Comparison of ENCODE assay signal across 20 cellular contexts in genomic region chr15:48340111-48340510, GRCh38. TPM values are rescaled to one million over a fixed set of nuclear protein-coding genes. Genes with fewer than 3 reads are reported as not detected.
DNase-seq lines count a peak whose midpoint lies in the region; ATAC-seq, FAIRE-seq and TF ChIP-seq lines count a peak whose summit lies in the region.
"Had no signal": no experiment of that assay in that cellular context is flagged by ENCODE, and none has a peak within 500 bp of the region (broad histone marks: within the 10 kb centered on the region; RNA-seq: fewer than 3 reads in every experiment).

No MANE protein-coding gene starts in this region.

- H3K4me3 ChIP-seq in HepG2 (replicated peaks in 1 of 3; ENCODE audit: insufficient read depth in 1 of 3, low read depth in 2 of 3, low read length in 3 of 3), result no peak overlapping the region
- no peak overlapping the region for H3K4me3 ChIP-seq in right lobe of liver
- no peak overlapping the region for H3K4me3 ChIP-seq in adrenal gland
- no peak overlapping the region for H3K4me3 ChIP-seq in H7 (ENCODE audit: insufficient read depth, low read depth, low read length)
- H3K4me3 ChIP-seq: BLaER1 treated with 17β-estradiol and CSF1 and Interleukin-3, amounts not matched to agents 10 nM and 100 nM had no signal

- BruUV-seq in HepG2 (replicated peaks; lab: Mats Ljungman, UMichigan), result no TSS peak

- H2AFZ ChIP-seq in HepG2 (ENCODE audit: low read length), result no peak overlapping the region

- H4K20me1 ChIP-seq in HepG2 (ENCODE audit: insufficient read depth, low read length), result no peaks in the 10 kb centered on the region

- no peaks in the 10 kb centered on the region for H3K27me3 Mint-ChIP-seq in activated CD8-positive, alpha-beta T cell treated with anti-CD3 and anti-CD28 coated beads for 36 hours
- no peaks in the 10 kb centered on the region for H3K27me3 Mint-ChIP-seq in chondrocyte (ENCODE audit: low read depth)

- H3K79me2 ChIP-seq in HepG2 (ENCODE audit: insufficient read depth, low read length), result no peaks in the 10 kb centered on the region

- WGBS in HepG2 (ENCODE audit: low lambda C conversion rate), result 98% methylated on average over 4 of the region's 4 CpGs
- WGBS in right lobe of liver (ENCODE audit: insufficient coverage, low coverage, low lambda C conversion rate, missing lambda C conversion rate), result 85% methylated on average over 4 of the region's 4 CpGs
- 87 to 96% (median 89%) methylated on average over 4 of the region's 4 CpGs for WGBS in adrenal gland, 4 donors

- H3K27ac ChIP-seq in HepG2 (ENCODE audit: extremely low read length, insufficient read depth, low read length) (no peak overlapping the region), right lobe of liver (no peak overlapping the region), adrenal gland (no peak overlapping the region)
- H3K27ac ChIP-seq: BLaER1 treated with 17β-estradiol and CSF1 and Interleukin-3, amounts not matched to agents 10 nM and 100 nM had no signal

- H3K4me1 Mint-ChIP-seq in activated CD8-positive, alpha-beta T cell treated with anti-CD3 and anti-CD28 coated beads for 36 hours (ENCODE audit: low read depth), result peaks cover 34% of the 10 kb centered on the region
- peaks cover 6% of the 10 kb centered on the region for H3K4me1 Mint-ChIP-seq in stimulated activated effector memory CD8-positive, alpha-beta T cell treated with anti-CD3 and anti-CD28 coated beads, Interleukin-12 subunit alpha, Interleukin-12 subunit beta, amount 100 ng/mL, for 72 hours
- peaks cover 4% of the 10 kb centered on the region for H3K4me1 Mint-ChIP-seq in chondrocyte (ENCODE audit: low read depth)

- no peak overlapping the region for H3K4me3 Mint-ChIP-seq in activated CD8-positive, alpha-beta T cell treated with anti-CD3 and anti-CD28 coated beads for 36 hours
- H3K4me3 Mint-ChIP-seq in stimulated activated effector memory CD8-positive, alpha-beta T cell treated with anti-CD3 and anti-CD28 coated beads, Interleukin-12 subunit alpha, Interleukin-12 subunit beta, amount 100 ng/mL, for 72 hours, result no peak overlapping the region
- no peak overlapping the region for H3K4me3 Mint-ChIP-seq in chondrocyte (ENCODE audit: unreplicated experiment)
- H3K4me3 Mint-ChIP-seq: H9 had no signal

- H3K9ac ChIP-seq in HepG2 (ENCODE audit: insufficient read depth, low read depth, low read length), result no peak overlapping the region
- H3K9ac ChIP-seq: BLaER1 treated with 17β-estradiol and CSF1 and Interleukin-3, amounts not matched to agents 10 nM and 100 nM had no signal

- TF ChIP-seq POLR2A in HepG2 (IDR thresholded peaks at IDR 0.05; ENCODE audit: insufficient read depth in 1 of 2, low read depth in 2 of 2, low read length in 2 of 2) (no peak), right lobe of liver (IDR thresholded peaks at IDR 0.05) (no peak), adrenal gland (IDR thresholded peaks at IDR 0.05) (no peak)

- H3K4me2 ChIP-seq in HepG2 (ENCODE audit: low read depth, low read length), result no peak overlapping the region
- H3K4me2 ChIP-seq: BLaER1 treated with 17β-estradiol and CSF1 and Interleukin-3, amounts not matched to agents 10 nM and 100 nM had no signal

- no peak for ATAC-seq in HepG2
- no peak for ATAC-seq in right lobe of liver
- ATAC-seq in GM18868 (IDR thresholded peaks at IDR 0.05; ENCODE audit: unreplicated experiment), result peak; percentile 53
- no peak for ATAC-seq in activated CD8-positive, alpha-beta T cell treated with anti-CD3 and anti-CD28 coated beads for 36 hours
- no peak for ATAC-seq in stimulated activated effector memory CD8-positive, alpha-beta T cell treated with anti-CD3 and anti-CD28 coated beads, Interleukin-12 subunit alpha, Interleukin-12 subunit beta, amount 100 ng/mL, for 72 hours
- ATAC-seq: PC-3, SK-N-SH treated with all-trans-retinoic acid at 6 μM for 48 hours had no signal

- H3K36me3 ChIP-seq in HepG2 (replicated peaks in 1 of 2; ENCODE audit: control insufficient read depth in 1 of 2, insufficient read depth in 2 of 2, low read length in 2 of 2), result peaks cover 2 to 41% of the 10 kb centered on the region in 2 experiments
- peaks cover 0 to 30% (median 7%) of the 10 kb centered on the region in 4 donors for H3K36me3 ChIP-seq in right lobe of liver
- H3K36me3 ChIP-seq in adrenal gland (replicated peaks in 1 of 2), result peaks cover 0 to 35% of the 10 kb centered on the region in 2 donors
- H3K36me3 ChIP-seq in H7 (replicated peaks; ENCODE audit: control insufficient read depth, insufficient read depth, low read length), result peaks cover 13% of the 10 kb centered on the region

- POLR2A ChIA-PET in HepG2 (lab: Yijun Ruan, JAX), result no interaction called here
- POLR2A ChIA-PET in activated CD8-positive, alpha-beta T cell treated with anti-CD3 and anti-CD28 coated beads for 36 hours (lab: Charles Lee), result interaction anchor here (2.4 kb wide), 1 partner anchor 8 kb away, joined by 27 read pairs; the partner anchor contains the start of gene DUT

- TF ChIP-seq EP300 in HepG2 (IDR thresholded peaks at IDR 0.05; ENCODE audit: low read depth in 2 of 2, low read length in 2 of 2) (no peak), HepG2 (CRISPR knock-in tag; IDR thresholded peaks at IDR 0.05; ENCODE audit: borderline replicate concordance) (no peak)

- intact Hi-C loops in HepG2 (cut with micrococcal nuclease; ENCODE audit: unreplicated experiment) (no loop called here), right lobe of liver (cut with DNase I) (no loop called here), adrenal gland (cut with DNase I) (no loop called here)
- intact Hi-C loops in activated CD8-positive, alpha-beta T cell treated with anti-CD3 and anti-CD28 coated beads for 36 hours (cut with micrococcal nuclease), result no loop called here

- H3K9me3 ChIP-seq in HepG2 (ENCODE audit: low read length) (no peaks in the 10 kb centered on the region), right lobe of liver (no peaks in the 10 kb centered on the region), adrenal gland (replicated peaks in 1 of 3) (no peaks in the 10 kb centered on the region)
- H3K9me3 ChIP-seq: BLaER1 treated with 17β-estradiol and CSF1 and Interleukin-3, amounts not matched to agents 10 nM and 100 nM; Caco-2 had no signal

- FAIRE-seq in HepG2 (lab: Jason Lieb, UNC), result no peak

- H3K9me3 Mint-ChIP-seq in activated CD8-positive, alpha-beta T cell treated with anti-CD3 and anti-CD28 coated beads for 36 hours, result no peaks in the 10 kb centered on the region
- no peaks in the 10 kb centered on the region for H3K9me3 Mint-ChIP-seq in stimulated activated effector memory CD8-positive, alpha-beta T cell treated with anti-CD3 and anti-CD28 coated beads, Interleukin-12 subunit alpha, Interleukin-12 subunit beta, amount 100 ng/mL, for 72 hours
- H3K9me3 Mint-ChIP-seq in chondrocyte (ENCODE audit: low read depth), result no peaks in the 10 kb centered on the region
- H3K9me3 Mint-ChIP-seq: H9 had no signal

- in situ Hi-C loops in HepG2 (cut with HindIII; ENCODE audit: extremely low pct_ligation_motif_present, low pct_unique_long_range_greater_than_20kb), result no loop called here

- no peak for DNase-seq in HepG2 (ENCODE audit: low spot score)
- DNase-seq in right lobe of liver, result no peak
- DNase-seq in activated CD8-positive, alpha-beta T cell treated with anti-CD3 and anti-CD28 coated beads for 36 hours, result no peak
- DNase-seq in stimulated activated effector memory CD8-positive, alpha-beta T cell treated with anti-CD3 and anti-CD28 coated beads, Interleukin-12 subunit alpha, Interleukin-12 subunit beta, amount 100 ng/mL, for 72 hours (ENCODE audit: low spot score in 2 of 2), result no peak
- DNase-seq in adrenal gland, result no peak
- no peak for DNase-seq in H7
- DNase-seq in chondrocyte (ENCODE audit: low spot score), result no peak
- DNase-seq: Caco-2, GF-D8, H9, NCI-H1417 treated with DMSO at 0.1 percent for 48 hours, NCI-H187 treated with DMSO at 0.1 percent for 48 hours, NCI-H226, NCI-H524 treated with DMSO at 0.1 percent for 48 hours, PC-3, RPMI8226, SHP77 treated with DMSO at 0.1 percent for 48 hours had no signal

- H3K4me1 ChIP-seq in HepG2 (ENCODE audit: insufficient read depth, low read length), result no peaks in the 10 kb centered on the region
- H3K4me1 ChIP-seq in right lobe of liver, result no peaks in the 10 kb centered on the region
- no peaks in the 10 kb centered on the region for H3K4me1 ChIP-seq in adrenal gland (replicated peaks in 1 of 2)
- H3K4me1 ChIP-seq: Caco-2 had no signal

- H3K27me3 ChIP-seq in HepG2 (ENCODE audit: control insufficient read depth in 1 of 2, insufficient read depth in 2 of 2, low read length in 2 of 2) (no peaks in the 10 kb centered on the region), right lobe of liver (no peaks in the 10 kb centered on the region), adrenal gland (no peaks in the 10 kb centered on the region), H7 (ENCODE audit: control insufficient read depth, insufficient read depth, low read length) (no peaks in the 10 kb centered on the region)
- H3K27me3 ChIP-seq: BLaER1 treated with 17β-estradiol and CSF1 and Interleukin-3, amounts not matched to agents 10 nM and 100 nM had no signal

- peak overlapping the region; percentile 46 for H3K27ac Mint-ChIP-seq in activated CD8-positive, alpha-beta T cell treated with anti-CD3 and anti-CD28 coated beads for 36 hours
- H3K27ac Mint-ChIP-seq in stimulated activated effector memory CD8-positive, alpha-beta T cell treated with anti-CD3 and anti-CD28 coated beads, Interleukin-12 subunit alpha, Interleukin-12 subunit beta, amount 100 ng/mL, for 72 hours, result peak overlapping the region; percentile 56
- H3K27ac Mint-ChIP-seq in chondrocyte (ENCODE audit: unreplicated experiment), result no peak overlapping the region

- CTCF ChIA-PET in HepG2 (lab: Yijun Ruan, JAX; ENCODE audit: low intra/inter-chr PET ratio, low total read pairs), result no interaction called here
- CTCF ChIA-PET in activated CD8-positive, alpha-beta T cell treated with anti-CD3 and anti-CD28 coated beads for 36 hours (lab: Charles Lee), result interaction anchor here (1.2 to 4.1 kb wide), 3 partner anchors 12 to 18 kb away, joined by 3 to 23 read pairs (median 6); no protein-coding TSS in a partner anchor

- TF ChIP-seq CTCF in HepG2 (CRISPR knock-in tag; IDR thresholded peaks at IDR 0.05) (no peak), right lobe of liver (IDR thresholded peaks at IDR 0.05) (no peak), adrenal gland (IDR thresholded peaks at IDR 0.05) (no peak), chondrocyte (IDR thresholded peaks at IDR 0.05) (no peak)
- no peak for TF ChIP-seq CTCF in activated CD8-positive, alpha-beta T cell treated with anti-CD3 and anti-CD28 coated beads for 36 hours (IDR thresholded peaks at IDR 0.05)

- no peak for TF ChIP-seq RAD21 in HepG2 (CRISPR knock-in tag; IDR thresholded peaks at IDR 0.05)

- peaks cover 65% of the 10 kb centered on the region for H3K36me3 Mint-ChIP-seq in activated CD8-positive, alpha-beta T cell treated with anti-CD3 and anti-CD28 coated beads for 36 hours (ENCODE audit: low read depth)
- peaks cover 90% of the 10 kb centered on the region for H3K36me3 Mint-ChIP-seq in stimulated activated effector memory CD8-positive, alpha-beta T cell treated with anti-CD3 and anti-CD28 coated beads, Interleukin-12 subunit alpha, Interleukin-12 subunit beta, amount 100 ng/mL, for 72 hours
- peaks cover 12% of the 10 kb centered on the region for H3K36me3 Mint-ChIP-seq in chondrocyte (ENCODE audit: low read depth)

RNA-seq across cellular contexts. Expression of gene DUT, which starts 8.9 kb away (rescaled TPM):
- total RNA-seq in HepG2 (2016; rRNA removed; fragmentation: Illumina TruSeq; extraction: Trizol), result 131 and 133 TPM in 2 replicates
- 31.3 and 34.5 TPM in 2 replicates for total RNA-seq in HepG2 (2016; cell fraction: cytosol; rRNA removed; fragmentation: Illumina TruSeq; extraction: Trizol; ENCODE audit: low read depth)
- 126 and 131 TPM in 2 replicates for total RNA-seq in HepG2 (2016; cell fraction: insoluble cytoplasmic fraction; rRNA removed; fragmentation: Illumina TruSeq; extraction: Trizol)
- total RNA-seq in HepG2 (2016; cell fraction: membrane; rRNA removed; fragmentation: Illumina TruSeq; extraction: Trizol), result 44.9 and 49.3 TPM in 2 replicates
- total RNA-seq in HepG2 (2016; cell fraction: nucleus; rRNA removed; fragmentation: Illumina TruSeq; extraction: Trizol), result 51.1 and 57.3 TPM in 2 replicates
- polyA plus RNA-seq in HepG2 (2011; rRNA removed), result 27.8 and 36.7 TPM in 2 replicates
- polyA plus RNA-seq in HepG2 (2011; cell fraction: cytosol; rRNA removed), result 24.2 and 29.8 TPM in 2 replicates
- polyA plus RNA-seq in HepG2 (2011; cell fraction: nucleus; rRNA removed), result 27.8 and 32.2 TPM in 2 replicates
- 29.9 and 67.3 TPM in 2 replicates for polyA plus RNA-seq in HepG2 (2012)
- 35.0 and 42.7 TPM in 2 replicates for polyA plus RNA-seq in HepG2 (2016; cell fraction: cytosol; fragmentation: Illumina TruSeq; extraction: Trizol; ENCODE audit: low read depth)
- polyA plus RNA-seq in HepG2 (2016; cell fraction: insoluble cytoplasmic fraction; fragmentation: Illumina TruSeq; extraction: Trizol; ENCODE audit: low read depth), result 145 and 152 TPM in 2 replicates
- polyA plus RNA-seq in HepG2 (2016; cell fraction: membrane; fragmentation: Illumina TruSeq; extraction: Trizol; ENCODE audit: low read depth), result 45.2 and 48.1 TPM in 2 replicates
- 104 and 112 TPM in 2 replicates for polyA plus RNA-seq in HepG2 (2016; cell fraction: nucleus; fragmentation: Illumina TruSeq; extraction: Trizol; ENCODE audit: insufficient read depth, low read depth)
- 4.1 and 20.6 TPM in 2 replicates for polyA minus RNA-seq in HepG2 (2011; rRNA and poly(A)+ RNA removed; ENCODE audit: low replicate concordance)
- 19.6 and 24.6 TPM in 2 replicates for polyA minus RNA-seq in HepG2 (2011; cell fraction: cytosol; rRNA and poly(A)+ RNA removed)
- polyA minus RNA-seq in HepG2 (2011; cell fraction: nucleus; rRNA and poly(A)+ RNA removed), result 13.9 and 16.2 TPM in 2 replicates
- 10 to 100 TPM; 20.6 to 39.6 (median 34.2) TPM for total RNA-seq in right lobe of liver
- 100 to 1,000 TPM; 527 TPM for total RNA-seq in activated CD8-positive, alpha-beta T cell treated with anti-CD3 and anti-CD28 coated beads for 36 hours
- total RNA-seq in adrenal gland, result 100 to 1,000 TPM in 3 of 8 donors, 10 to 100 TPM in 5; 54.7 to 141 (median 93.2) TPM
- polyA plus RNA-seq in adrenal gland, result 10 to 100 TPM; 43.9 to 93.1 (median 75.4) TPM
- total RNA-seq in H7 (2014; rRNA removed; shearing (Covaris generic)), result 72.9 and 75.5 TPM in 2 replicates
- 71.0 to 111 TPM (median 71.5 TPM) in 3 replicates for total RNA-seq in chondrocyte
